21 cellular contexts compared by ENCODE assay signal in genomic region chr19:14272623-14273022, GRCh38.
"Had no signal": no experiment of that assay in that cellular context is flagged by ENCODE, and none has a peak within 500 bp of the region (broad histone marks: within the 10 kb centered on the region; RNA-seq: fewer than 3 reads in every experiment).

No MANE protein-coding gene starts in this region.

- H3K36me3 ChIP-seq: SJSA1 had no signal

- H3K4me3 ChIP-seq: SJSA1, SK-N-MC had no signal

- FAIRE-seq: RCC 7860 had no signal

- H3K36me3 Mint-ChIP-seq: IgD-negative memory B cell had no signal

- H3K27me3 ChIP-seq: SJSA1 had no signal

- H3K4me3 Mint-ChIP-seq: IgD-negative memory B cell had no signal

- H3K4me1 ChIP-seq: SJSA1 had no signal

- H3K9me3 ChIP-seq: SJSA1 had no signal

- DNase-seq: KBM-7, MV-4-11, NCI-H1048, NCI-H1105, NCI-H1417, NCI-H146, NCI-H1694 treated with DMSO at 0.1 percent for 48 hours, NCI-H1930, NCI-H2081, NCI-H2107, NCI-H2227 treated with DMSO at 0.1 percent for 48 hours, NCI-H524 treated with DMSO at 0.1 percent for 48 hours, NCI-H69, NCI-H774, Right ventricle myocardium superior, RPMI8226, SIG-M5 had no signal

- H3K27ac ChIP-seq: SJSA1, SK-N-MC had no signal
